ENCODE assay signal across 8 cellular contexts in the genomic region with DNA sequence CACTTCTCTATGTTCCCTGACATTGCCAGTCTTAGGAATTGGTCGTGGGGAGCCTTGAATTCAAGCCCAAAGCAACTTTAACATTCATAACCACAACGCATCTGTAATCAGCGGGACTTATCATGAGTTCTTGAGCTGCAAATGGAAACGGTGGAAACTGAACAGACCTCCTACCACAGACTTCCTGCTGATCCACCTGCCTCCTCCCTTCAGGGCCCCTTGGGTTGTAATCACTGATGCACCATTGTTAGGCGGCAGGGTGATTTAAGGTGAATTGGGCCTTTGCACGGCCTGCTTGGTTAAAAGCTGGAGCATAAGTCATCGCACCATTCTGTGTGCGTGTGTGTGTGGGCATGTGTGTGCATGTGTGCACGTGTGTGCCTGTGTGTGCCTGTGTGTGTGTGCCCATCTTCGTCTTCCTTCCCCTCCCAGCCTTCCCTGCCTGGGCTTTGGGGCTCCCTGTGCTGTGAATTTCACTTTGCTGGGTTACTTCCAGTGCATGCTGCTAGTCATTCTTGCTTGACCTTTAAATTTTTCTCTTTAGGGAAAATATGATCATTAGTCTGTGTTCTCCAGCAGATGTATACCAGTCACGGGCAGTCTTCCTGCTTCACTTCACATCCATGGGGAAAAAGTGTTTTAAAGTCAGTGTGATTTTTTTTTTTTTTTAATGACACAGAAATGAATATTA. TPM values are rescaled to one million over a fixed set of nuclear protein-coding genes. Genes with fewer than 3 reads are reported as not detected.
DNase-seq lines count a peak whose midpoint lies in the region; ATAC-seq, FAIRE-seq and TF ChIP-seq lines count a peak whose summit lies in the region.

No MANE protein-coding gene starts in this region.

- in situ Hi-C loops in ACHN (cut with HindIII; ENCODE audit: low pct_ligation_motif_present, low pct_unique_long_range_greater_than_20kb, low sequenced_read_pairs), result no loop called here

- TF ChIP-seq CTCF in body of pancreas (IDR thresholded peaks at IDR 0.05), result no peak

- H3K4me1 ChIP-seq in SJCRH30 (peaks cover 21% of the 10 kb centered on the region), small intestine (ENCODE audit: control insufficient read depth in 2 of 2, insufficient read depth in 1 of 2, low read depth in 1 of 2, low read length in 1 of 2) (peaks cover 0 to 3% of the 10 kb centered on the region in 2 donors), body of pancreas (peaks cover 33% of the 10 kb centered on the region)

- 68 to 74% (median 70%) methylated on average over 11 of the region's 11 CpGs for WGBS in small intestine, 3 donors
- WGBS in body of pancreas, 2 donors, result 77 to 81% methylated on average over 9 to 11 of the region's 11 CpGs

- H3K27me3 ChIP-seq in SJCRH30, result no peaks in the 10 kb centered on the region
- H3K27me3 ChIP-seq in small intestine (ENCODE audit: control insufficient read depth in 2 of 2, insufficient read depth in 2 of 2, low read length in 2 of 2), result no peaks in the 10 kb centered on the region
- H3K27me3 ChIP-seq in body of pancreas, result no peaks in the 10 kb centered on the region

- H3K9me3 ChIP-seq in SJCRH30 (replicated peaks) (no peaks in the 10 kb centered on the region), small intestine (ENCODE audit: control insufficient read depth, low read depth) (no peaks in the 10 kb centered on the region), body of pancreas (no peaks in the 10 kb centered on the region)

- no peaks in the 10 kb centered on the region for H3K27me3 Mint-ChIP-seq in activated T-helper 1 cell treated with anti-CD3 and anti-CD28 coated beads, Interleukin-12 subunit alpha, Interleukin-12 subunit beta, Interleukin-2, Interleukin-4 antibody, amounts not matched to agents 30 ng/mL and 10 ng/mL and 1 ng/mL, durations not matched to agents 14 hours and 24 hours and 36 hours (ENCODE audit: insufficient read depth)

- H3K27ac ChIP-seq in SJCRH30 (peak overlapping the region; percentile 58), small intestine (ENCODE audit: low read depth in 1 of 2, low read length in 1 of 2) (no peak overlapping the region), body of pancreas (no peak overlapping the region)

- peak; percentile 47 to 77 for DNase-seq in SJCRH30
- no peak for DNase-seq in activated T-helper 1 cell treated with anti-CD3 and anti-CD28 coated beads, Interleukin-12 subunit alpha, Interleukin-12 subunit beta, Interleukin-2, Interleukin-4 antibody, amounts not matched to agents 30 ng/mL and 10 ng/mL and 1 ng/mL, durations not matched to agents 14 hours and 24 hours and 36 hours (ENCODE audit: low spot score)
- peak; percentile 32 for DNase-seq in small intestine
- DNase-seq in body of pancreas, result no peak
- no peak for DNase-seq in ACHN

- peaks cover 45% of the 10 kb centered on the region for H3K36me3 Mint-ChIP-seq in activated T-helper 1 cell treated with anti-CD3 and anti-CD28 coated beads, Interleukin-12 subunit alpha, Interleukin-12 subunit beta, Interleukin-2, Interleukin-4 antibody, amounts not matched to agents 30 ng/mL and 10 ng/mL and 1 ng/mL, durations not matched to agents 14 hours and 24 hours and 36 hours (ENCODE audit: low read depth)

- no peaks in the 10 kb centered on the region for H3K36me3 ChIP-seq in SJCRH30
- no peaks in the 10 kb centered on the region for H3K36me3 ChIP-seq in small intestine (ENCODE audit: control insufficient read depth in 2 of 2, insufficient read depth in 2 of 2, low read length in 2 of 2)
- no peaks in the 10 kb centered on the region for H3K36me3 ChIP-seq in body of pancreas (replicated peaks in 1 of 2; ENCODE audit: insufficient read depth in 1 of 2, low read depth in 2 of 2)

- TF ChIP-seq POLR2A in body of pancreas (IDR thresholded peaks at IDR 0.05), result no peak

- ATAC-seq in GM19395 (IDR thresholded peaks at IDR 0.05; ENCODE audit: unreplicated experiment) (peak; percentile 45), body of pancreas (no peak), HG02678 (IDR thresholded peaks at IDR 0.05; ENCODE audit: unreplicated experiment) (no peak), HG03378 (IDR thresholded peaks at IDR 0.05; ENCODE audit: unreplicated experiment) (no peak)

- no peak for FAIRE-seq in small intestine (lab: Jason Lieb, UNC)

- peak overlapping the region; percentile 64 for H3K27ac Mint-ChIP-seq in activated T-helper 1 cell treated with anti-CD3 and anti-CD28 coated beads, Interleukin-12 subunit alpha, Interleukin-12 subunit beta, Interleukin-2, Interleukin-4 antibody, amounts not matched to agents 30 ng/mL and 10 ng/mL and 1 ng/mL, durations not matched to agents 14 hours and 24 hours and 36 hours

- intact Hi-C loops in activated T-helper 1 cell treated with anti-CD3 and anti-CD28 coated beads, Interleukin-12 subunit alpha, Interleukin-12 subunit beta, Interleukin-2, Interleukin-4 antibody, amounts not matched to agents 30 ng/mL and 10 ng/mL and 1 ng/mL, durations not matched to agents 14 hours and 24 hours and 36 hours (cut with micrococcal nuclease), result loop anchor here (1.0 kb wide), 2 partner anchors 8 to 9 kb away; no protein-coding TSS in a partner anchor
- intact Hi-C loops in body of pancreas (cut with DNase I), result no loop called here

- H3K9me3 Mint-ChIP-seq in activated T-helper 1 cell treated with anti-CD3 and anti-CD28 coated beads, Interleukin-12 subunit alpha, Interleukin-12 subunit beta, Interleukin-2, Interleukin-4 antibody, amounts not matched to agents 30 ng/mL and 10 ng/mL and 1 ng/mL, durations not matched to agents 14 hours and 24 hours and 36 hours, result no peaks in the 10 kb centered on the region

- H3K4me3 ChIP-seq in SJCRH30 (no peak overlapping the region), small intestine (ENCODE audit: low read depth in 1 of 2, low read length in 2 of 2) (no peak overlapping the region), body of pancreas (no peak overlapping the region)

- H3K4me3 Mint-ChIP-seq in activated T-helper 1 cell treated with anti-CD3 and anti-CD28 coated beads, Interleukin-12 subunit alpha, Interleukin-12 subunit beta, Interleukin-2, Interleukin-4 antibody, amounts not matched to agents 30 ng/mL and 10 ng/mL and 1 ng/mL, durations not matched to agents 14 hours and 24 hours and 36 hours, result peak overlapping the region; percentile 65

- peaks cover 94% of the 10 kb centered on the region for H3K4me1 Mint-ChIP-seq in activated T-helper 1 cell treated with anti-CD3 and anti-CD28 coated beads, Interleukin-12 subunit alpha, Interleukin-12 subunit beta, Interleukin-2, Interleukin-4 antibody, amounts not matched to agents 30 ng/mL and 10 ng/mL and 1 ng/mL, durations not matched to agents 14 hours and 24 hours and 36 hours (ENCODE audit: low read depth)

RNA-seq across cellular contexts. Expression of a gene that starts 29.0 kb away (rescaled TPM):
- total RNA-seq in SJCRH30 (2014; rRNA removed; shearing (Covaris generic)), result 31.8 and 37.0 TPM in 2 replicates
- total RNA-seq in activated T-helper 1 cell treated with anti-CD3 and anti-CD28 coated beads, Interleukin-12 subunit alpha, Interleukin-12 subunit beta, Interleukin-2, Interleukin-4 antibody, amounts not matched to agents 30 ng/mL and 10 ng/mL and 1 ng/mL, durations not matched to agents 14 hours and 24 hours and 36 hours, result 69.8 and 70.7 TPM in 2 replicates
- polyA plus RNA-seq in small intestine, result 1 to 10 TPM in 2 of 3 donors, under 1 TPM in 1; 0.89 to 2.9 (median 1.1) TPM
- total RNA-seq in body of pancreas, result 10 to 100 TPM in 1 of 2 donors, 1 to 10 TPM in 1; 4.6 to 14.5 TPM

Comparison
In these comparisons a context has a peak if more than half of its experiments do, and no peak if none do; other contexts are left out.
1. DNase-seq: peak in SJCRH30 (2 of 2) and small intestine (single experiment); none in activated T-helper 1 cell treated with anti-CD3 and anti-CD28 coated beads, Interleukin-12 subunit alpha, Interleukin-12 subunit beta, Interleukin-2, Interleukin-4 antibody, amounts not matched to agents 30 ng/mL and 10 ng/mL and 1 ng/mL, durations not matched to agents 14 hours and 24 hours and 36 hours (single experiment), body of pancreas (0 of 4) and ACHN (single experiment).